In genomic region chr10:111281516-111281915, GRCh38 we compare ENCODE assay signal across 11 cellular contexts.
DNase-seq lines count a peak whose midpoint lies in the region; ATAC-seq, FAIRE-seq and TF ChIP-seq lines count a peak whose summit lies in the region.
"Had no signal": no experiment of that assay in that cellular context is flagged by ENCODE, and none has a peak within 500 bp of the region (broad histone marks: within the 10 kb centered on the region; RNA-seq: fewer than 3 reads in every experiment).

No MANE protein-coding gene starts in this region.

- H2BK12ac ChIP-seq in neuronal stem cell (ENCODE audit: low read length) = no peak overlapping the region

- no peak overlapping the region for H3K18ac ChIP-seq in neuronal stem cell (ENCODE audit: low read length)

- peak; percentile 48 for TF ChIP-seq CTCF in D721Med (IDR thresholded peaks at IDR 0.05; ENCODE audit: insufficient read depth, missing control alignments)
- peak; percentile 30 for TF ChIP-seq CTCF in Loucy (conservative IDR thresholded peaks at IDR 0.05; ENCODE audit: low read length)
- no peak for TF ChIP-seq CTCF in epithelial cell of esophagus (IDR thresholded peaks at IDR 0.05; ENCODE audit: insufficient read depth, low read depth, low read length, missing control alignments)
- TF ChIP-seq CTCF in activated CD8-positive, alpha-beta T cell treated with anti-CD3 and anti-CD28 coated beads for 36 hours (IDR thresholded peaks at IDR 0.05) = no peak

- no peak overlapping the region for H3K4me3 Mint-ChIP-seq in activated T-cell treated with anti-CD3 and anti-CD28 coated beads, Interleukin-2, amount 50 U/mL, for 24 hours
- no peak overlapping the region for H3K4me3 Mint-ChIP-seq in activated CD8-positive, alpha-beta T cell treated with anti-CD3 and anti-CD28 coated beads for 36 hours
- H3K4me3 Mint-ChIP-seq: activated T-cell treated with anti-CD3 and anti-CD28 coated beads, Interleukin-2, amount 50 U/mL, for 72 hours; T-helper 1 cell treated with Interleukin-12 subunit alpha and Interleukin-12 subunit beta and Interleukin-4 antibody, amounts not matched to agents 30 μg/mL and 1 μg/mL, for 36 hours had no signal

- no peak overlapping the region for H3K4me3 ChIP-seq in Loucy (ENCODE audit: low read length, poor library complexity, severe bottlenecking)
- H3K4me3 ChIP-seq in epithelial cell of esophagus (ENCODE audit: low read length) = no peak overlapping the region
- H3K4me3 ChIP-seq in neuronal stem cell (ENCODE audit: low read length in 2 of 2) = no peak overlapping the region

- H3K4ac ChIP-seq in neuronal stem cell (ENCODE audit: low read length) = no peak overlapping the region

- POLR2A ChIA-PET in activated CD8-positive, alpha-beta T cell treated with anti-CD3 and anti-CD28 coated beads for 36 hours (lab: Charles Lee) = no interaction called here

- H3K23ac ChIP-seq in neuronal stem cell (ENCODE audit: low read depth, low read length, poor library complexity) = no peak overlapping the region

- H3K9me3 ChIP-seq in Loucy (ENCODE audit: insufficient read depth, low read depth, low read length) (no peaks in the 10 kb centered on the region; the same call in 1 of the 2 replicates), neuronal stem cell (replicated peaks in 1 of 2; ENCODE audit: control insufficient read depth in 2 of 2, insufficient read depth in 1 of 2, low read depth in 1 of 2, low read length in 2 of 2) (no peaks in the 10 kb centered on the region)

- no peak overlapping the region for H2BK5ac ChIP-seq in neuronal stem cell (ENCODE audit: low read length)

- no peak overlapping the region for H2BK15ac ChIP-seq in neuronal stem cell (ENCODE audit: low read length)

- H3K79me1 ChIP-seq in neuronal stem cell (ENCODE audit: low read depth, low read length) = no peaks in the 10 kb centered on the region

- H3K27ac Mint-ChIP-seq in activated T-cell treated with anti-CD3 and anti-CD28 coated beads, Interleukin-2, amount 50 U/mL, for 24 hours = no peak overlapping the region
- H3K27ac Mint-ChIP-seq in activated CD8-positive, alpha-beta T cell treated with anti-CD3 and anti-CD28 coated beads for 36 hours = no peak overlapping the region
- H3K27ac Mint-ChIP-seq: activated T-cell treated with anti-CD3 and anti-CD28 coated beads, Interleukin-2, amount 50 U/mL, for 72 hours; T-helper 1 cell treated with Interleukin-12 subunit alpha and Interleukin-12 subunit beta and Interleukin-4 antibody, amounts not matched to agents 30 μg/mL and 1 μg/mL, for 36 hours had no signal

- H3K27me3 ChIP-seq in Loucy (ENCODE audit: insufficient read depth, low read length, poor library complexity, severe bottlenecking) = no peaks in the 10 kb centered on the region
- no peaks in the 10 kb centered on the region for H3K27me3 ChIP-seq in neuronal stem cell (ENCODE audit: control insufficient read depth in 3 of 3, insufficient read depth in 3 of 3, low read depth in 1 of 3, low read length in 3 of 3)

- no peak overlapping the region for H3K4me2 ChIP-seq in Loucy (ENCODE audit: low read depth, low read length, poor library complexity, severe bottlenecking)
- H3K4me2 ChIP-seq in neuronal stem cell (ENCODE audit: insufficient read depth, low read length, poor library complexity, severe bottlenecking) = no peak overlapping the region

- H3K36me3 ChIP-seq in Loucy (ENCODE audit: insufficient read depth, low read length) (no peaks in the 10 kb centered on the region), neuronal stem cell (replicated peaks in 1 of 2; ENCODE audit: control insufficient read depth in 2 of 2, insufficient read depth in 2 of 2, low read length in 2 of 2) (no peaks in the 10 kb centered on the region)

- intact Hi-C loops in activated CD8-positive, alpha-beta T cell treated with anti-CD3 and anti-CD28 coated beads for 36 hours (cut with micrococcal nuclease) = no loop called here

- DNase-seq in D721Med (ENCODE audit: insufficient read length, low spot score) (no peak), epithelial cell of esophagus (ENCODE audit: low read depth) (peak; percentile 1), neuronal stem cell (ENCODE audit: low spot score) (peak; percentile 20)
- DNase-seq in activated T-cell treated with anti-CD3 and anti-CD28 coated beads, Interleukin-2, amount 50 U/mL, for 24 hours = no peak
- no peak for DNase-seq in activated CD8-positive, alpha-beta T cell treated with anti-CD3 and anti-CD28 coated beads for 36 hours
- DNase-seq: activated T-cell treated with anti-CD3 and anti-CD28 coated beads, Interleukin-2, amount 50 U/mL, for 72 hours; NCI-H2107 had no signal

- no peak overlapping the region for H3K9ac ChIP-seq in Loucy (ENCODE audit: low read depth, low read length, poor library complexity, severe bottlenecking)
- H3K9ac ChIP-seq in neuronal stem cell (ENCODE audit: low read depth, low read length, poor library complexity) = no peak overlapping the region

- peaks cover 12% of the 10 kb centered on the region for H3K27me3 Mint-ChIP-seq in activated T-cell treated with anti-CD3 and anti-CD28 coated beads, Interleukin-2, amount 50 U/mL, for 24 hours
- H3K27me3 Mint-ChIP-seq in activated CD8-positive, alpha-beta T cell treated with anti-CD3 and anti-CD28 coated beads for 36 hours = peaks cover 4% of the 10 kb centered on the region

- ATAC-seq in HG03039 (IDR thresholded peaks at IDR 0.05; ENCODE audit: unreplicated experiment) (no peak), HG03439 (IDR thresholded peaks at IDR 0.05; ENCODE audit: unreplicated experiment) (no peak)
- ATAC-seq in activated CD8-positive, alpha-beta T cell treated with anti-CD3 and anti-CD28 coated beads for 36 hours = no peak
- ATAC-seq: activated T-cell treated with anti-CD3 and anti-CD28 coated beads, Interleukin-2, amount 50 U/mL, for 72 hours had no signal

- H3K4me1 ChIP-seq in Loucy (ENCODE audit: insufficient read depth, low read length, poor library complexity, severe bottlenecking) (no peaks in the 10 kb centered on the region), neuronal stem cell (ENCODE audit: control insufficient read depth in 2 of 2, insufficient read depth in 1 of 2, low read depth in 1 of 2, low read length in 2 of 2) (peaks cover 0 to 4% of the 10 kb centered on the region in 2 donors)

- no peaks in the 10 kb centered on the region for H3K4me1 Mint-ChIP-seq in activated T-cell treated with anti-CD3 and anti-CD28 coated beads, Interleukin-2, amount 50 U/mL, for 24 hours (ENCODE audit: low read depth)
- H3K4me1 Mint-ChIP-seq in activated CD8-positive, alpha-beta T cell treated with anti-CD3 and anti-CD28 coated beads for 36 hours (ENCODE audit: low read depth) = no peaks in the 10 kb centered on the region

- H3K27ac ChIP-seq in neuronal stem cell (replicated peaks; ENCODE audit: low read length) = no peak overlapping the region

- H3K36me3 Mint-ChIP-seq in activated T-cell treated with anti-CD3 and anti-CD28 coated beads, Interleukin-2, amount 50 U/mL, for 24 hours (ENCODE audit: low read depth) = no peaks in the 10 kb centered on the region
- H3K36me3 Mint-ChIP-seq in activated CD8-positive, alpha-beta T cell treated with anti-CD3 and anti-CD28 coated beads for 36 hours (ENCODE audit: low read depth) = no peaks in the 10 kb centered on the region

- no peak overlapping the region for H4K91ac ChIP-seq in neuronal stem cell (ENCODE audit: low read depth, low read length, poor library complexity)

- H2AFZ ChIP-seq in Loucy (ENCODE audit: low read length) = no peak overlapping the region
- no peak overlapping the region for H2AFZ ChIP-seq in neuronal stem cell (ENCODE audit: low read length)

- FAIRE-seq in D721Med (lab: Jason Lieb, UNC) = no peak

- no peaks in the 10 kb centered on the region for H4K20me1 ChIP-seq in Loucy (ENCODE audit: insufficient read depth, low read length, poor library complexity, severe bottlenecking)

- no peak overlapping the region for H4K8ac ChIP-seq in neuronal stem cell (ENCODE audit: low read depth, low read length)

- no peaks in the 10 kb centered on the region for H3F3A ChIP-seq in Loucy (ENCODE audit: low read depth)

- H2AK5ac ChIP-seq in neuronal stem cell (ENCODE audit: low read depth, low read length) = no peak overlapping the region

- H3K14ac ChIP-seq in neuronal stem cell (ENCODE audit: low read length) = no peak overlapping the region

- no peaks in the 10 kb centered on the region for H3K9me2 ChIP-seq in Loucy (replicated peaks; ENCODE audit: low read depth, low read length)

- CTCF ChIA-PET in activated CD8-positive, alpha-beta T cell treated with anti-CD3 and anti-CD28 coated beads for 36 hours (lab: Charles Lee) = no interaction called here

- H3K9me3 Mint-ChIP-seq in activated T-cell treated with anti-CD3 and anti-CD28 coated beads, Interleukin-2, amount 50 U/mL, for 24 hours = no peaks in the 10 kb centered on the region
- H3K9me3 Mint-ChIP-seq in activated CD8-positive, alpha-beta T cell treated with anti-CD3 and anti-CD28 coated beads for 36 hours = no peaks in the 10 kb centered on the region

- H3K79me2 ChIP-seq in Loucy (ENCODE audit: insufficient read depth, low read length) = no peaks in the 10 kb centered on the region

- H2BK120ac ChIP-seq in neuronal stem cell (ENCODE audit: low read depth, low read length) = no peak overlapping the region

- no CpG with 5 or more reads among the region's 4 CpGs for WGBS in neuronal stem cell (ENCODE audit: extremely low coverage in 2 of 2, insufficient read length in 2 of 2, insufficient replicate concordance in 1 of 2), 2 donors

Comparison
In these comparisons a context has a peak if more than half of its experiments do, and no peak if none do; other contexts are left out.
1. DNase-seq: peak in epithelial cell of esophagus (single experiment) and neuronal stem cell (single experiment); none in D721Med (single experiment), activated T-cell treated with anti-CD3 and anti-CD28 coated beads, Interleukin-2, amount 50 U/mL, for 24 hours (single experiment) and activated CD8-positive, alpha-beta T cell treated with anti-CD3 and anti-CD28 coated beads for 36 hours (single experiment).
2. CTCF ChIP-seq: peak in D721Med (single experiment) and Loucy (single experiment); none in epithelial cell of esophagus (single experiment) and activated CD8-positive, alpha-beta T cell treated with anti-CD3 and anti-CD28 coated beads for 36 hours (single experiment).